In genomic region chr17:72952220-72952619, GRCh38 we compare ENCODE assay signal across 2 cellular contexts.
TF ChIP-seq lines count a peak whose summit lies in the region.

No MANE protein-coding gene starts in this region.

TF ChIP-seq in IMR-90, 13 proteins besides CTCF, POLR2A, EP300 and RAD21 (continued from another document):
- TF ChIP-seq RFX5 (IDR thresholded peaks at IDR 0.05; ENCODE audit: low read depth, low read length): no peak
- TF ChIP-seq MAFK (IDR thresholded peaks at IDR 0.05; ENCODE audit: low read depth, low read length): no peak
- TF ChIP-seq MAZ (IDR thresholded peaks at IDR 0.05; ENCODE audit: borderline replicate concordance, low read depth, low read length): no peak
- no peak for TF ChIP-seq BHLHE40 (IDR thresholded peaks at IDR 0.05; ENCODE audit: low read depth, low read length)
- no peak for TF ChIP-seq NFE2L2 (IDR thresholded peaks at IDR 0.05; ENCODE audit: low read depth, low read length)
- no peak for TF ChIP-seq CEBPB (IDR thresholded peaks at IDR 0.05; ENCODE audit: low read depth, low read length)
- no peak for TF ChIP-seq ELK1 (IDR thresholded peaks at IDR 0.05; ENCODE audit: borderline replicate concordance, low read depth, low read length)
- no peak for TF ChIP-seq SMC3 (IDR thresholded peaks at IDR 0.05; ENCODE audit: low read depth, low read length)
- no peak for TF ChIP-seq FOS (IDR thresholded peaks at IDR 0.05; ENCODE audit: low read depth, low read length)

TF ChIP-seq in K562, 482 proteins besides CTCF, POLR2A, EP300 and RAD21 (continued from another document):
- TF ChIP-seq ZBTB40 (IDR thresholded peaks at IDR 0.05): no peak
- TF ChIP-seq ZBTB40 (CRISPR knock-in tag; IDR thresholded peaks at IDR 0.05): no peak
